ENCODE assay signal across 25 cellular contexts in the genomic region with DNA sequence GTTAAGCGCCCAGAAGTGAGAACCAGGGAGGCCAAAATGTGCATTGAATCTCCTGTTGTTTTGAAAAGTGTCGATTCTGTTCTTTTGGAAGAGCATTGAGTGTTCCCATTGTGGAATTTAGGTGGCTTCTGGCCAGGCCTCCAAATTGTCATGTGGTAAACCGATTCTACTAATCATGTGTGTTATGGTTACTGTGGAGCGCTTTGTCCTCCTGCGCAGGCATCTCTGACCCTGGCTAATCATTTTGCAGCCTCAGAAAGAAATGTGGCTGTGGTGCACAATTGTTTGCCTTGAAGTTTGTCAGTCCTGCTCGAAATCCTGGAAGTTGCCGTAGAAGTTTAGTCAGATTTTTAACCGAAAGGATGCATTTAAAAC.
DNase-seq lines count a peak whose midpoint lies in the region; ATAC-seq and TF ChIP-seq lines count a peak whose summit lies in the region.
"Had no signal": no experiment of that assay in that cellular context is flagged by ENCODE, and none has a peak within 500 bp of the region (broad histone marks: within the 10 kb centered on the region; RNA-seq: fewer than 3 reads in every experiment).

No MANE protein-coding gene starts in this region.

- in situ Hi-C loops in astrocyte of the spinal cord (cut with HindIII; ENCODE audit: low sequenced_read_pairs) = no loop called here

- ATAC-seq in GM21423 (IDR thresholded peaks at IDR 0.05; ENCODE audit: unreplicated experiment) (no peak), GM19455 (IDR thresholded peaks at IDR 0.05; ENCODE audit: unreplicated experiment) (no peak), GM21526 (IDR thresholded peaks at IDR 0.05; ENCODE audit: low FRiP score, unreplicated experiment) (no peak)
- ATAC-seq: stimulated activated naive CD8-positive, alpha-beta T cell treated with anti-CD3 and anti-CD28 coated beads, Interleukin-15, amount 100 ng/mL, for 72 hours; T-helper 17 cell had no signal

- H3K4me3 ChIP-seq in astrocyte of the spinal cord (ENCODE audit: low read depth, low read length) = no peak overlapping the region
- H3K4me3 ChIP-seq: adrenal gland; BLaER1 treated with 17β-estradiol and CSF1 and Interleukin-3, amounts not matched to agents 10 nM and 100 nM; cardiac muscle cell; HAP-1; prostate gland; SK-N-MC had no signal

- peak in 9 of 14 donors; percentile 20 to 57 (median 37) for DNase-seq in C1 segment of cervical spinal cord (lab: John Stamatoyannopoulos, UW)
- DNase-seq in astrocyte of the spinal cord (ENCODE audit: low read depth, low spot score) = peak; percentile 65
- peak; percentile 52 to 60 for DNase-seq in hippocampal formation (lab: John Stamatoyannopoulos, UW)
- DNase-seq in putamen (ENCODE audit: low spot score) = peak; percentile 52
- DNase-seq in NCI-H2171 (lab: John Stamatoyannopoulos, UW) = no peak
- DNase-seq: activated CD8-positive, alpha-beta memory T cell treated with anti-CD3 and anti-CD28 coated beads for 24 hours; activated gamma-delta T cell treated with Interleukin-2 at 50 U/mL for 16 hours; activated T-cell treated with anti-CD3 and anti-CD28 coated beads, Interleukin-2, amount 50 U/mL, for 1 hour; adrenal gland; Calu3; dermis blood vessel endothelial cell; Kasumi-1; NCI-H1694 treated with DMSO at 0.1 percent for 48 hours; nephron progenitor cell; RPMI8226; stimulated activated naive CD8-positive, alpha-beta T cell treated with anti-CD3 and anti-CD28 coated beads, Interleukin-15, amount 100 ng/mL, for 72 hours; T-helper 17 cell had no signal

- TF ChIP-seq CTCF in astrocyte of the spinal cord (IDR thresholded peaks at IDR 0.05; ENCODE audit: low read depth, low read length) = no peak
